In genomic region chrX:71100581-71101505, GRCh38 we compare ENCODE assay signal across 16 cellular contexts. TPM values are rescaled to one million over a fixed set of nuclear protein-coding genes. Genes with fewer than 3 reads are reported as not detected.
A peak's percentile ranks its signal among the peaks of the same experiment; 100 is the strongest.
DNase-seq lines count a peak whose midpoint lies in the region; ATAC-seq, FAIRE-seq and TF ChIP-seq lines count a peak whose summit lies in the region.
"Had no signal": no experiment of that assay in that cellular context is flagged by ENCODE, and none has a peak within 500 bp of the region (broad histone marks: within the 10 kb centered on the region; RNA-seq: fewer than 3 reads in every experiment).

No MANE protein-coding gene starts in this region.

- POLR2A ChIA-PET in HepG2 (lab: Yijun Ruan, JAX): interaction anchor here (2.8 kb wide), 1 partner anchor 17 kb away, joined by 14 read pairs; the partner anchor contains the start of gene MED12
- POLR2A ChIA-PET in activated naive CD8-positive, alpha-beta T cell treated with anti-CD3 and anti-CD28 coated beads, Interleukin-2, amount 10 ng/mL, durations not matched to agents 7 days and 5 days (lab: Charles Lee): interaction anchor here (0.6 to 8.4 kb wide), 5 partner anchors 11 to 201 kb away, joined by 3 to 106 read pairs (median 10); partner anchors contain the start of genes IL2RG, ITGB1BP2 and MED12

- peak; percentile 28 for TF ChIP-seq CTCF in HepG2 (CRISPR knock-in tag; IDR thresholded peaks at IDR 0.05)
- TF ChIP-seq CTCF in right lobe of liver (IDR thresholded peaks at IDR 0.05): no peak

- H3K4me1 Mint-ChIP-seq in activated naive CD8-positive, alpha-beta T cell treated with anti-CD3 and anti-CD28 coated beads, Interleukin-2, amount 10 ng/mL, durations not matched to agents 7 days and 5 days: peaks cover 41% of the 10 kb centered on the region
- peaks cover 82% of the 10 kb centered on the region for H3K4me1 Mint-ChIP-seq in stimulated activated naive CD8-positive, alpha-beta T cell treated with anti-CD3 and anti-CD28 coated beads, Interleukin-15, amount 100 ng/mL, for 72 hours

- no peak for FAIRE-seq in HepG2 (lab: Jason Lieb, UNC)
- FAIRE-seq: G401.6, small intestine, urothelium cell line had no signal

- no peak overlapping the region for H3K9ac ChIP-seq in HepG2 (ENCODE audit: insufficient read depth, low read depth, low read length)

- H3K79me2 ChIP-seq in HepG2 (ENCODE audit: insufficient read depth, low read length): no peaks in the 10 kb centered on the region

- peaks cover 40% of the 10 kb centered on the region for H3K4me1 ChIP-seq in HepG2 (ENCODE audit: insufficient read depth, low read length)
- H3K4me1 ChIP-seq in right lobe of liver: no peaks in the 10 kb centered on the region
- H3K4me1 ChIP-seq: colonic mucosa had no signal

- DNase-seq in HepG2 (ENCODE audit: low spot score): no peak
- DNase-seq in right lobe of liver: no peak
- DNase-seq in activated naive CD8-positive, alpha-beta T cell treated with anti-CD3 and anti-CD28 coated beads, Interleukin-2, amount 10 ng/mL, durations not matched to agents 7 days and 5 days: no peak
- DNase-seq in stimulated activated naive CD8-positive, alpha-beta T cell treated with anti-CD3 and anti-CD28 coated beads, Interleukin-15, amount 100 ng/mL, for 72 hours: no peak
- no peak for DNase-seq in midbrain (lab: John Stamatoyannopoulos, UW)
- DNase-seq: activated effector memory CD4-positive, alpha-beta T cell treated with anti-CD3 and anti-CD28 coated beads, Interleukin-2, amount 50 U/mL, for 16 hours; AML-193; colonic mucosa; NCI-H1092 treated with DMSO at 0.1 percent for 48 hours; NCI-H526; small intestine had no signal

- no peak overlapping the region for H3K4me3 Mint-ChIP-seq in activated naive CD8-positive, alpha-beta T cell treated with anti-CD3 and anti-CD28 coated beads, Interleukin-2, amount 10 ng/mL, durations not matched to agents 7 days and 5 days
- peak overlapping the region in 1 of 2 donors; percentile 26 for H3K4me3 Mint-ChIP-seq in stimulated activated naive CD8-positive, alpha-beta T cell treated with anti-CD3 and anti-CD28 coated beads, Interleukin-15, amount 100 ng/mL, for 72 hours

- intact Hi-C loops in HepG2 (cut with micrococcal nuclease; ENCODE audit: unreplicated experiment): no loop called here
- intact Hi-C loops in right lobe of liver (cut with DNase I): no loop called here

- H3K36me3 ChIP-seq in HepG2 (replicated peaks in 1 of 2; ENCODE audit: control insufficient read depth in 1 of 2, insufficient read depth in 2 of 2, low read length in 2 of 2): no peaks in the 10 kb centered on the region
- no peaks in the 10 kb centered on the region for H3K36me3 ChIP-seq in right lobe of liver
- H3K36me3 ChIP-seq: colonic mucosa had no signal

- no peaks in the 10 kb centered on the region for H3K9me3 Mint-ChIP-seq in activated naive CD8-positive, alpha-beta T cell treated with anti-CD3 and anti-CD28 coated beads, Interleukin-2, amount 10 ng/mL, durations not matched to agents 7 days and 5 days
- H3K9me3 Mint-ChIP-seq in stimulated activated naive CD8-positive, alpha-beta T cell treated with anti-CD3 and anti-CD28 coated beads, Interleukin-15, amount 100 ng/mL, for 72 hours: no peaks in the 10 kb centered on the region

- WGBS in HepG2 (ENCODE audit: low lambda C conversion rate): 84% methylated on average over 8 of the region's 31 CpGs
- WGBS in right lobe of liver (ENCODE audit: insufficient coverage, low coverage, low lambda C conversion rate, missing lambda C conversion rate): 44% methylated on average over 12 of the region's 31 CpGs

- no peaks in the 10 kb centered on the region; a peak in 1 of 5 replicates for H3K27me3 ChIP-seq in HepG2 (ENCODE audit: control insufficient read depth in 1 of 2, insufficient read depth in 2 of 2, low read length in 2 of 2)
- H3K27me3 ChIP-seq in right lobe of liver: no peaks in the 10 kb centered on the region
- H3K27me3 ChIP-seq: colonic mucosa had no signal

- no peak overlapping the region for H3K27ac ChIP-seq in HepG2 (ENCODE audit: extremely low read length, insufficient read depth, low read length)
- no peak overlapping the region for H3K27ac ChIP-seq in right lobe of liver
- H3K27ac ChIP-seq: colonic mucosa had no signal

- no peak overlapping the region for H3K4me3 ChIP-seq in HepG2 (replicated peaks in 1 of 3; ENCODE audit: insufficient read depth in 1 of 3, low read depth in 2 of 3, low read length in 3 of 3)
- no peak overlapping the region for H3K4me3 ChIP-seq in right lobe of liver
- H3K4me3 ChIP-seq: colonic mucosa had no signal

- no peaks in the 10 kb centered on the region for H4K20me1 ChIP-seq in HepG2 (ENCODE audit: insufficient read depth, low read length)

- no peaks in the 10 kb centered on the region for H3K9me3 ChIP-seq in HepG2 (ENCODE audit: low read length)
- H3K9me3 ChIP-seq in right lobe of liver: no peaks in the 10 kb centered on the region
- H3K9me3 ChIP-seq: colonic mucosa had no signal

- TF ChIP-seq POLR2A in HepG2 (IDR thresholded peaks at IDR 0.05; ENCODE audit: insufficient read depth in 1 of 2, low read depth in 2 of 2, low read length in 2 of 2) (no peak), right lobe of liver (IDR thresholded peaks at IDR 0.05) (no peak)

- in situ Hi-C loops in HepG2 (cut with HindIII; ENCODE audit: extremely low pct_ligation_motif_present, low pct_unique_long_range_greater_than_20kb): no loop called here

- peaks cover 11% of the 10 kb centered on the region for H3K36me3 Mint-ChIP-seq in activated naive CD8-positive, alpha-beta T cell treated with anti-CD3 and anti-CD28 coated beads, Interleukin-2, amount 10 ng/mL, durations not matched to agents 7 days and 5 days

- H3K27ac Mint-ChIP-seq in activated naive CD8-positive, alpha-beta T cell treated with anti-CD3 and anti-CD28 coated beads, Interleukin-2, amount 10 ng/mL, durations not matched to agents 7 days and 5 days: peak overlapping the region; percentile 39
- peak overlapping the region; percentile 12 to 13 for H3K27ac Mint-ChIP-seq in stimulated activated naive CD8-positive, alpha-beta T cell treated with anti-CD3 and anti-CD28 coated beads, Interleukin-15, amount 100 ng/mL, for 72 hours

- H2AFZ ChIP-seq in HepG2 (ENCODE audit: low read length): no peak overlapping the region

- TF ChIP-seq RAD21 in HepG2 (CRISPR knock-in tag; IDR thresholded peaks at IDR 0.05): no peak

- TF ChIP-seq EP300 in HepG2 (IDR thresholded peaks at IDR 0.05; ENCODE audit: low read depth in 2 of 2, low read length in 2 of 2): no peak
- no peak for TF ChIP-seq EP300 in HepG2 (CRISPR knock-in tag; IDR thresholded peaks at IDR 0.05; ENCODE audit: borderline replicate concordance)

- CTCF ChIA-PET in HepG2 (lab: Yijun Ruan, JAX; ENCODE audit: low intra/inter-chr PET ratio, low total read pairs): no interaction called here

- H3K4me2 ChIP-seq in HepG2 (ENCODE audit: low read depth, low read length): no peak overlapping the region

- no peaks in the 10 kb centered on the region for H3K27me3 Mint-ChIP-seq in activated naive CD8-positive, alpha-beta T cell treated with anti-CD3 and anti-CD28 coated beads, Interleukin-2, amount 10 ng/mL, durations not matched to agents 7 days and 5 days
- H3K27me3 Mint-ChIP-seq in stimulated activated naive CD8-positive, alpha-beta T cell treated with anti-CD3 and anti-CD28 coated beads, Interleukin-15, amount 100 ng/mL, for 72 hours: no peaks in the 10 kb centered on the region

- ATAC-seq in HepG2 (peak; percentile 32), right lobe of liver (no peak), HG03175 (IDR thresholded peaks at IDR 0.05; ENCODE audit: unreplicated experiment) (no peak)
- no peak for ATAC-seq in activated naive CD8-positive, alpha-beta T cell treated with anti-CD3 and anti-CD28 coated beads, Interleukin-2, amount 10 ng/mL, durations not matched to agents 7 days and 5 days (ENCODE audit: low read depth)
- ATAC-seq in stimulated activated naive CD8-positive, alpha-beta T cell treated with anti-CD3 and anti-CD28 coated beads, Interleukin-15, amount 100 ng/mL, for 72 hours: peak; percentile 29

- no TSS peak for BruUV-seq in HepG2 (replicated peaks; lab: Mats Ljungman, UMichigan)

RNA-seq across cellular contexts. Expression of gene FOXO4, which starts 5.2 kb away (rescaled TPM):
- total RNA-seq in HepG2 (2016; rRNA removed; fragmentation: Illumina TruSeq; extraction: Trizol) (4.6 and 5.7 TPM in 2 replicates), right lobe of liver (10 to 100 TPM in 2 of 6 experiments, 1 to 10 TPM in 4; 5.2 to 12.1 (median 8.5) TPM)
- 0.30 and 1.5 TPM in 2 replicates for total RNA-seq in HepG2 (2016; cell fraction: cytosol; rRNA removed; fragmentation: Illumina TruSeq; extraction: Trizol; ENCODE audit: low read depth)
- 4.6 and 5.7 TPM in 2 replicates for total RNA-seq in HepG2 (2016; cell fraction: insoluble cytoplasmic fraction; rRNA removed; fragmentation: Illumina TruSeq; extraction: Trizol)
- 3.1 TPM in 2 replicates for total RNA-seq in HepG2 (2016; cell fraction: membrane; rRNA removed; fragmentation: Illumina TruSeq; extraction: Trizol)
- 2.4 and 2.8 TPM in 2 replicates for total RNA-seq in HepG2 (2016; cell fraction: nucleus; rRNA removed; fragmentation: Illumina TruSeq; extraction: Trizol)
- 5.1 and 9.3 TPM in 2 replicates for polyA plus RNA-seq in HepG2 (2011; rRNA removed)
- 6.1 and 8.2 TPM in 2 replicates for polyA plus RNA-seq in HepG2 (2011; cell fraction: cytosol; rRNA removed)
- 14.5 and 16.7 TPM in 2 replicates for polyA plus RNA-seq in HepG2 (2011; cell fraction: nucleus; rRNA removed)
- 13.5 and 14.3 TPM in 2 replicates for polyA plus RNA-seq in HepG2 (2012)
- 0.55 and 0.83 TPM in 2 replicates for polyA plus RNA-seq in HepG2 (2016; cell fraction: cytosol; fragmentation: Illumina TruSeq; extraction: Trizol; ENCODE audit: low read depth)
- polyA plus RNA-seq in HepG2 (2016; cell fraction: insoluble cytoplasmic fraction; fragmentation: Illumina TruSeq; extraction: Trizol; ENCODE audit: low read depth): 5.2 and 5.4 TPM in 2 replicates
- polyA plus RNA-seq in HepG2 (2016; cell fraction: membrane; fragmentation: Illumina TruSeq; extraction: Trizol; ENCODE audit: low read depth): 2.1 and 2.8 TPM in 2 replicates
- 6.1 and 6.7 TPM in 2 replicates for polyA plus RNA-seq in HepG2 (2016; cell fraction: nucleus; fragmentation: Illumina TruSeq; extraction: Trizol; ENCODE audit: insufficient read depth, low read depth)
- polyA minus RNA-seq in HepG2 (2011; rRNA and poly(A)+ RNA removed; ENCODE audit: low replicate concordance): 12.4 and 27.0 TPM in 2 replicates
- 5.9 and 7.5 TPM in 2 replicates for polyA minus RNA-seq in HepG2 (2011; cell fraction: cytosol; rRNA and poly(A)+ RNA removed)
- 0.77 and 1.6 TPM in 2 replicates for polyA minus RNA-seq in HepG2 (2011; cell fraction: nucleus; rRNA and poly(A)+ RNA removed)
- 10 to 100 TPM; 22.1 to 24.9 TPM for total RNA-seq in activated naive CD8-positive, alpha-beta T cell treated with anti-CD3 and anti-CD28 coated beads, Interleukin-2, amount 10 ng/mL, durations not matched to agents 7 days and 5 days

RNA-seq across cellular contexts. Expression of gene CXorf65, which starts 5.7 kb away (rescaled TPM):
- not detected in 2 replicates for total RNA-seq in HepG2 (2016; rRNA removed; fragmentation: Illumina TruSeq; extraction: Trizol)
- total RNA-seq in HepG2 (2016; cell fraction: cytosol; rRNA removed; fragmentation: Illumina TruSeq; extraction: Trizol; ENCODE audit: low read depth): not detected in 2 replicates
- not detected in 2 replicates for total RNA-seq in HepG2 (2016; cell fraction: insoluble cytoplasmic fraction; rRNA removed; fragmentation: Illumina TruSeq; extraction: Trizol)
- total RNA-seq in HepG2 (2016; cell fraction: membrane; rRNA removed; fragmentation: Illumina TruSeq; extraction: Trizol): not detected in 2 replicates
- not detected in 2 replicates for total RNA-seq in HepG2 (2016; cell fraction: nucleus; rRNA removed; fragmentation: Illumina TruSeq; extraction: Trizol)
- not detected in 2 replicates for polyA plus RNA-seq in HepG2 (2011; rRNA removed)
- not detected in 2 replicates for polyA plus RNA-seq in HepG2 (2011; cell fraction: cytosol; rRNA removed)
- polyA plus RNA-seq in HepG2 (2011; cell fraction: nucleus; rRNA removed): not detected in 2 replicates
- polyA plus RNA-seq in HepG2 (2012): not detected in 2 replicates
- not detected in 2 replicates for polyA plus RNA-seq in HepG2 (2016; cell fraction: cytosol; fragmentation: Illumina TruSeq; extraction: Trizol; ENCODE audit: low read depth)
- polyA plus RNA-seq in HepG2 (2016; cell fraction: insoluble cytoplasmic fraction; fragmentation: Illumina TruSeq; extraction: Trizol; ENCODE audit: low read depth): not detected in 2 replicates
- polyA plus RNA-seq in HepG2 (2016; cell fraction: membrane; fragmentation: Illumina TruSeq; extraction: Trizol; ENCODE audit: low read depth): not detected in 2 replicates
- not detected in 2 replicates for polyA plus RNA-seq in HepG2 (2016; cell fraction: nucleus; fragmentation: Illumina TruSeq; extraction: Trizol; ENCODE audit: insufficient read depth, low read depth)
- polyA minus RNA-seq in HepG2 (2011; rRNA and poly(A)+ RNA removed; ENCODE audit: low replicate concordance): not detected in 2 replicates
- polyA minus RNA-seq in HepG2 (2011; cell fraction: cytosol; rRNA and poly(A)+ RNA removed): not detected in 2 replicates
- polyA minus RNA-seq in HepG2 (2011; cell fraction: nucleus; rRNA and poly(A)+ RNA removed): not detected in 2 replicates
- not detected for total RNA-seq in right lobe of liver
- total RNA-seq in activated naive CD8-positive, alpha-beta T cell treated with anti-CD3 and anti-CD28 coated beads, Interleukin-2, amount 10 ng/mL, durations not matched to agents 7 days and 5 days: 10 to 100 TPM; 26.7 to 30.6 TPM
- total RNA-seq: colonic mucosa, fibroblast of villous mesenchyme had no signal
- polyA plus RNA-seq: neural cell had no signal

RNA-seq across cellular contexts. Expression of gene IL2RG, which starts 10.5 kb away (rescaled TPM):
- total RNA-seq in HepG2 (2016; rRNA removed; fragmentation: Illumina TruSeq; extraction: Trizol) (not detected in 2 replicates), right lobe of liver (1 to 10 TPM in 5 of 6 experiments, under 1 TPM in 1; 0.64 to 4.0 (median 1.7) TPM)
- not detected in 2 replicates for total RNA-seq in HepG2 (2016; cell fraction: cytosol; rRNA removed; fragmentation: Illumina TruSeq; extraction: Trizol; ENCODE audit: low read depth)
- not detected in 2 replicates for total RNA-seq in HepG2 (2016; cell fraction: insoluble cytoplasmic fraction; rRNA removed; fragmentation: Illumina TruSeq; extraction: Trizol)
- not detected in 2 replicates for total RNA-seq in HepG2 (2016; cell fraction: membrane; rRNA removed; fragmentation: Illumina TruSeq; extraction: Trizol)
- not detected in 2 replicates for total RNA-seq in HepG2 (2016; cell fraction: nucleus; rRNA removed; fragmentation: Illumina TruSeq; extraction: Trizol)
- 0.98 and 1.1 TPM in 2 replicates for polyA plus RNA-seq in HepG2 (2011; rRNA removed)
- polyA plus RNA-seq in HepG2 (2011; cell fraction: cytosol; rRNA removed): 1.6 and 1.8 TPM in 2 replicates
- 0.56 and 1.6 TPM in 2 replicates for polyA plus RNA-seq in HepG2 (2011; cell fraction: nucleus; rRNA removed)
- 0.99 and 1.7 TPM in 2 replicates for polyA plus RNA-seq in HepG2 (2012)
- polyA plus RNA-seq in HepG2 (2016; cell fraction: cytosol; fragmentation: Illumina TruSeq; extraction: Trizol; ENCODE audit: low read depth): not detected in 2 replicates
- not detected in 2 replicates for polyA plus RNA-seq in HepG2 (2016; cell fraction: insoluble cytoplasmic fraction; fragmentation: Illumina TruSeq; extraction: Trizol; ENCODE audit: low read depth)
- not detected in 2 replicates for polyA plus RNA-seq in HepG2 (2016; cell fraction: membrane; fragmentation: Illumina TruSeq; extraction: Trizol; ENCODE audit: low read depth)
- polyA plus RNA-seq in HepG2 (2016; cell fraction: nucleus; fragmentation: Illumina TruSeq; extraction: Trizol; ENCODE audit: insufficient read depth, low read depth): not detected in 2 replicates
- 0.84 and 1.5 TPM in 2 replicates for polyA minus RNA-seq in HepG2 (2011; rRNA and poly(A)+ RNA removed; ENCODE audit: low replicate concordance)
- polyA minus RNA-seq in HepG2 (2011; cell fraction: cytosol; rRNA and poly(A)+ RNA removed): 0.79 TPM in 1 of 2 replicates, not detected in the other
- polyA minus RNA-seq in HepG2 (2011; cell fraction: nucleus; rRNA and poly(A)+ RNA removed): 0.26 TPM in 1 of 2 replicates, not detected in the other
- total RNA-seq in activated naive CD8-positive, alpha-beta T cell treated with anti-CD3 and anti-CD28 coated beads, Interleukin-2, amount 10 ng/mL, durations not matched to agents 7 days and 5 days: 100 to 1,000 TPM; 389 to 395 TPM
- total RNA-seq: fibroblast of villous mesenchyme had no signal
- polyA plus RNA-seq: neural cell had no signal

RNA-seq across cellular contexts. Expression of gene MED12, which starts 17.6 kb away (rescaled TPM):
- total RNA-seq in HepG2 (2016; rRNA removed; fragmentation: Illumina TruSeq; extraction: Trizol): 15.0 and 16.0 TPM in 2 replicates
- 0.81 and 2.3 TPM in 2 replicates for total RNA-seq in HepG2 (2016; cell fraction: cytosol; rRNA removed; fragmentation: Illumina TruSeq; extraction: Trizol; ENCODE audit: low read depth)
- 12.8 and 12.9 TPM in 2 replicates for total RNA-seq in HepG2 (2016; cell fraction: insoluble cytoplasmic fraction; rRNA removed; fragmentation: Illumina TruSeq; extraction: Trizol)
- total RNA-seq in HepG2 (2016; cell fraction: membrane; rRNA removed; fragmentation: Illumina TruSeq; extraction: Trizol): 3.6 and 6.7 TPM in 2 replicates
- total RNA-seq in HepG2 (2016; cell fraction: nucleus; rRNA removed; fragmentation: Illumina TruSeq; extraction: Trizol): 13.4 and 18.0 TPM in 2 replicates
- polyA plus RNA-seq in HepG2 (2011; rRNA removed): 9.4 and 13.5 TPM in 2 replicates
- 3.7 TPM in 2 replicates for polyA plus RNA-seq in HepG2 (2011; cell fraction: cytosol; rRNA removed)
- 49.9 and 57.8 TPM in 2 replicates for polyA plus RNA-seq in HepG2 (2011; cell fraction: nucleus; rRNA removed)
- polyA plus RNA-seq in HepG2 (2012): 12.9 and 17.5 TPM in 2 replicates
- polyA plus RNA-seq in HepG2 (2016; cell fraction: cytosol; fragmentation: Illumina TruSeq; extraction: Trizol; ENCODE audit: low read depth): 0.80 and 1.2 TPM in 2 replicates
- 10.9 and 15.7 TPM in 2 replicates for polyA plus RNA-seq in HepG2 (2016; cell fraction: insoluble cytoplasmic fraction; fragmentation: Illumina TruSeq; extraction: Trizol; ENCODE audit: low read depth)
- polyA plus RNA-seq in HepG2 (2016; cell fraction: membrane; fragmentation: Illumina TruSeq; extraction: Trizol; ENCODE audit: low read depth): 1.8 and 2.1 TPM in 2 replicates
- 29.0 and 30.1 TPM in 2 replicates for polyA plus RNA-seq in HepG2 (2016; cell fraction: nucleus; fragmentation: Illumina TruSeq; extraction: Trizol; ENCODE audit: insufficient read depth, low read depth)
- polyA minus RNA-seq in HepG2 (2011; rRNA and poly(A)+ RNA removed; ENCODE audit: low replicate concordance): 75.3 and 81.1 TPM in 2 replicates
- 20.1 and 24.4 TPM in 2 replicates for polyA minus RNA-seq in HepG2 (2011; cell fraction: cytosol; rRNA and poly(A)+ RNA removed)
- polyA minus RNA-seq in HepG2 (2011; cell fraction: nucleus; rRNA and poly(A)+ RNA removed): 38.9 and 40.7 TPM in 2 replicates
- total RNA-seq in right lobe of liver: 10 to 100 TPM in 5 of 6 experiments, 1 to 10 TPM in 1; 7.8 to 16.3 (median 12.5) TPM
- 10 to 100 TPM; 64.7 to 77.1 TPM for total RNA-seq in activated naive CD8-positive, alpha-beta T cell treated with anti-CD3 and anti-CD28 coated beads, Interleukin-2, amount 10 ng/mL, durations not matched to agents 7 days and 5 days

RNA-seq across cellular contexts. Expression of gene SNX12, which starts 32.7 kb away (rescaled TPM):
- 42.2 and 51.5 TPM in 2 replicates for total RNA-seq in HepG2 (2016; rRNA removed; fragmentation: Illumina TruSeq; extraction: Trizol)
- 8.1 and 9.0 TPM in 2 replicates for total RNA-seq in HepG2 (2016; cell fraction: cytosol; rRNA removed; fragmentation: Illumina TruSeq; extraction: Trizol; ENCODE audit: low read depth)
- 42.0 and 54.6 TPM in 2 replicates for total RNA-seq in HepG2 (2016; cell fraction: insoluble cytoplasmic fraction; rRNA removed; fragmentation: Illumina TruSeq; extraction: Trizol)
- total RNA-seq in HepG2 (2016; cell fraction: membrane; rRNA removed; fragmentation: Illumina TruSeq; extraction: Trizol): 26.7 and 30.4 TPM in 2 replicates
- 16.7 and 17.5 TPM in 2 replicates for total RNA-seq in HepG2 (2016; cell fraction: nucleus; rRNA removed; fragmentation: Illumina TruSeq; extraction: Trizol)
- 27.3 and 30.3 TPM in 2 replicates for polyA plus RNA-seq in HepG2 (2011; rRNA removed)
- polyA plus RNA-seq in HepG2 (2011; cell fraction: cytosol; rRNA removed): 30.4 and 35.9 TPM in 2 replicates
- 10.6 and 13.1 TPM in 2 replicates for polyA plus RNA-seq in HepG2 (2011; cell fraction: nucleus; rRNA removed)
- polyA plus RNA-seq in HepG2 (2012): 20.1 and 25.5 TPM in 2 replicates
- polyA plus RNA-seq in HepG2 (2016; cell fraction: cytosol; fragmentation: Illumina TruSeq; extraction: Trizol; ENCODE audit: low read depth): 7.3 and 7.7 TPM in 2 replicates
- polyA plus RNA-seq in HepG2 (2016; cell fraction: insoluble cytoplasmic fraction; fragmentation: Illumina TruSeq; extraction: Trizol; ENCODE audit: low read depth): 42.0 and 47.5 TPM in 2 replicates
- 18.3 and 21.3 TPM in 2 replicates for polyA plus RNA-seq in HepG2 (2016; cell fraction: membrane; fragmentation: Illumina TruSeq; extraction: Trizol; ENCODE audit: low read depth)
- 20.9 and 23.9 TPM in 2 replicates for polyA plus RNA-seq in HepG2 (2016; cell fraction: nucleus; fragmentation: Illumina TruSeq; extraction: Trizol; ENCODE audit: insufficient read depth, low read depth)
- polyA minus RNA-seq in HepG2 (2011; rRNA and poly(A)+ RNA removed; ENCODE audit: low replicate concordance): 82.2 and 230 TPM in 2 replicates
- 24.5 and 26.7 TPM in 2 replicates for polyA minus RNA-seq in HepG2 (2011; cell fraction: cytosol; rRNA and poly(A)+ RNA removed)
- polyA minus RNA-seq in HepG2 (2011; cell fraction: nucleus; rRNA and poly(A)+ RNA removed): 12.0 and 15.5 TPM in 2 replicates
- total RNA-seq in right lobe of liver: 10 to 100 TPM; 21.2 to 31.1 (median 24.1) TPM
- total RNA-seq in activated naive CD8-positive, alpha-beta T cell treated with anti-CD3 and anti-CD28 coated beads, Interleukin-2, amount 10 ng/mL, durations not matched to agents 7 days and 5 days: 10 to 100 TPM; 36.8 to 38.7 TPM

Comparison
In these comparisons a context has a peak if more than half of its experiments do, and no peak if none do; other contexts are left out.
1. ATAC-seq: peak in HepG2 (single experiment) and stimulated activated naive CD8-positive, alpha-beta T cell treated with anti-CD3 and anti-CD28 coated beads, Interleukin-15, amount 100 ng/mL, for 72 hours (single experiment); none in right lobe of liver (0 of 4), activated naive CD8-positive, alpha-beta T cell treated with anti-CD3 and anti-CD28 coated beads, Interleukin-2, amount 10 ng/mL, durations not matched to agents 7 days and 5 days (single experiment) and HG03175 (single experiment).
2. RNA of gene CXorf65, which starts 5.7 kb away (total RNA-seq): 26.7 to 30.6 TPM in activated naive CD8-positive, alpha-beta T cell treated with anti-CD3 and anti-CD28 coated beads, Interleukin-2, amount 10 ng/mL, durations not matched to agents 7 days and 5 days; not detected in HepG2 and not detected in right lobe of liver; every median in the first group is over 10 times any median in the second.
3. RNA of gene IL2RG, which starts 10.5 kb away (total RNA-seq): 389 to 395 TPM in activated naive CD8-positive, alpha-beta T cell treated with anti-CD3 and anti-CD28 coated beads, Interleukin-2, amount 10 ng/mL, durations not matched to agents 7 days and 5 days; 0.64 to 4.0 TPM in right lobe of liver and not detected in HepG2; every median in the first group is over 10 times any median in the second.